In genomic region chr4:175453456-175453855, GRCh38 we compare ENCODE assay signal across 12 cellular contexts.
"Had no signal": no experiment of that assay in that cellular context is flagged by ENCODE, and none has a peak within 500 bp of the region (broad histone marks: within the 10 kb centered on the region; RNA-seq: fewer than 3 reads in every experiment).

No MANE protein-coding gene starts in this region.

- H3K27me3 ChIP-seq: sigmoid colon, spleen had no signal

- DNase-seq: activated CD4-positive, alpha-beta memory T cell treated with anti-CD3 and anti-CD28 coated beads for 36 hours; activated CD4-positive, alpha-beta T cell treated with anti-CD3 and anti-CD28 coated beads for 36 hours; activated CD8-positive, alpha-beta memory T cell treated with anti-CD3 and anti-CD28 coated beads, Interleukin-2, amount 10 ng/mL, durations not matched to agents 7 days and 5 days; activated naive CD4-positive, alpha-beta T cell treated with anti-CD3 and anti-CD28 coated beads for 36 hours; activated T-cell treated with anti-CD3 and anti-CD28 coated beads, Interleukin-2, amount 50 U/mL, for 24 hours; anterior cingulate cortex; cortex of kidney; left cardiac atrium; natural killer cell; sigmoid colon; spleen; stimulated activated naive B cell treated with anti-CD40 and anti-IgM and Interleukin-4, amounts not matched to agents 10 μg/mL and 1 μg/mL and 100 μg/mL, for 72 hours had no signal

- H3K36me3 ChIP-seq: sigmoid colon, spleen had no signal

- H3K4me1 ChIP-seq: sigmoid colon, spleen had no signal

- H3K4me3 ChIP-seq: sigmoid colon, spleen had no signal

- H3K27ac ChIP-seq: sigmoid colon, spleen had no signal
